Comparison of ENCODE assay signal across 8 cellular contexts in genomic region chr11:25225078-25225477, GRCh38.
"Had no signal": no experiment of that assay in that cellular context is flagged by ENCODE, and none has a peak within 500 bp of the region (broad histone marks: within the 10 kb centered on the region; RNA-seq: fewer than 3 reads in every experiment).

No MANE protein-coding gene starts in this region.

- H3K4me3 ChIP-seq: GM12878 had no signal

- DNase-seq: GDM1, GF-D8 had no signal

- ATAC-seq: GM12878 had no signal

- FAIRE-seq: G401.6, GM12878, GM12891, GM12892, GM18507, GM19239 had no signal
